11 cellular contexts compared by ENCODE assay signal in the genomic region with DNA sequence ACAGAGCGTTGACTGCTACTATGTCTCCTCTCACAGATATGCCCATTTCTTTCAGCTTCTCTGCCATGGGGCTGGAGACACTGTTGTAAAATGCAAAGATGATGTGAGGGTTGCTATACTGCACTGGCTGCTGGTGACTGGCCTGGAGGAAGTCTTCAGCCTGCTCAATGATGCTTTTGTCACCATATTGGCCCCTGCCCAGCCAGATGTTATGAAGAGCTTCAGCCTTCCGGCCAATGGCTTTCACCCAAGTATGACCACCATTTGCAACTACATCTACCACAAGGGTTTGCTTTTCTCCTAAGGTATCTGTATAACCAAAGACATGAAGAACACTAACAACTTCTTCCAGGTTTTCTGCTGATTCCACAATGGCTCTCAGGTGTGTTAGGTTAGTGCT. TPM values are rescaled to one million over a fixed set of nuclear protein-coding genes. Genes with fewer than 3 reads are reported as not detected.
DNase-seq lines count a peak whose midpoint lies in the region; ATAC-seq, FAIRE-seq and TF ChIP-seq lines count a peak whose summit lies in the region.
"Had no signal": no experiment of that assay in that cellular context is flagged by ENCODE, and none has a peak within 500 bp of the region (broad histone marks: within the 10 kb centered on the region; RNA-seq: fewer than 3 reads in every experiment).

No MANE protein-coding gene starts in this region.

- no peak for DNase-seq in activated CD4-positive, alpha-beta memory T cell treated with anti-CD3 and anti-CD28 coated beads for 36 hours
- no peak for DNase-seq in activated CD4-positive, alpha-beta memory T cell treated with anti-CD3 and anti-CD28 coated beads, Interleukin-2, amount 10 ng/mL, durations not matched to agents 7 days and 5 days
- DNase-seq in SK-MEL-5 (ENCODE audit: low read depth, low spot score) (peak; percentile 38), frontal cortex (ENCODE audit: low spot score in 2 of 2) (peak; percentile 14 to 37), progenitor cell of endocrine pancreas (ENCODE audit: low spot score, unreplicated experiment) (no peak), NCI-H226 (no peak), NCI-H774 (lab: John Stamatoyannopoulos, UW) (no peak)
- DNase-seq: NCI-H1694, psoas muscle, testis had no signal

- no peak overlapping the region for H3K27ac Mint-ChIP-seq in activated CD4-positive, alpha-beta memory T cell treated with anti-CD3 and anti-CD28 coated beads for 36 hours
- no peak overlapping the region for H3K27ac Mint-ChIP-seq in activated CD4-positive, alpha-beta memory T cell treated with anti-CD3 and anti-CD28 coated beads, Interleukin-2, amount 10 ng/mL, durations not matched to agents 7 days and 5 days
- H3K27ac Mint-ChIP-seq in progenitor cell of endocrine pancreas, result peak overlapping the region; percentile 98

- peak overlapping the region; percentile 94 for H3K4me3 Mint-ChIP-seq in activated CD4-positive, alpha-beta memory T cell treated with anti-CD3 and anti-CD28 coated beads for 36 hours
- H3K4me3 Mint-ChIP-seq in activated CD4-positive, alpha-beta memory T cell treated with anti-CD3 and anti-CD28 coated beads, Interleukin-2, amount 10 ng/mL, durations not matched to agents 7 days and 5 days, result no peak overlapping the region
- H3K4me3 Mint-ChIP-seq in progenitor cell of endocrine pancreas (ENCODE audit: low read depth), result peak overlapping the region; percentile 98

- POLR2A ChIA-PET in activated CD4-positive, alpha-beta memory T cell treated with anti-CD3 and anti-CD28 coated beads for 36 hours (lab: Charles Lee), result interaction anchor here (1.1 kb wide), 1 partner anchor 22 kb away, joined by 3 read pairs; the partner anchor contains the start of genes MRPL32 and PSMA2
- POLR2A ChIA-PET in activated CD4-positive, alpha-beta memory T cell treated with anti-CD3 and anti-CD28 coated beads, Interleukin-2, amount 10 ng/mL, durations not matched to agents 7 days and 5 days (lab: Charles Lee), result interaction anchor here (1.1 to 3.5 kb wide), 3 partner anchors 12 to 22 kb away, joined by 3 to 26 read pairs (median 3); partner anchors contain the start of genes MRPL32 and PSMA2

- CTCF ChIA-PET in activated CD4-positive, alpha-beta memory T cell treated with anti-CD3 and anti-CD28 coated beads for 36 hours (lab: Charles Lee), result interaction anchor here (1.2 to 1.7 kb wide), 3 partner anchors 9 to 23 kb away, joined by 4 to 8 read pairs (median 4); partner anchors contain the start of genes MRPL32 and PSMA2
- CTCF ChIA-PET in activated CD4-positive, alpha-beta memory T cell treated with anti-CD3 and anti-CD28 coated beads, Interleukin-2, amount 10 ng/mL, durations not matched to agents 7 days and 5 days (lab: Charles Lee), result no interaction called here

- no peak for ATAC-seq in HG02610 (IDR thresholded peaks at IDR 0.05; ENCODE audit: unreplicated experiment)
- ATAC-seq: psoas muscle had no signal

- in situ Hi-C loops in SK-MEL-5 (cut with HindIII; ENCODE audit: low pct_unique_long_range_greater_than_20kb, low sequenced_read_pairs), result no loop called here

- intact Hi-C loops in activated CD4-positive, alpha-beta memory T cell treated with anti-CD3 and anti-CD28 coated beads for 36 hours (cut with micrococcal nuclease), result no loop called here

- H3K9me3 Mint-ChIP-seq in activated CD4-positive, alpha-beta memory T cell treated with anti-CD3 and anti-CD28 coated beads for 36 hours, result no peaks in the 10 kb centered on the region
- H3K9me3 Mint-ChIP-seq in activated CD4-positive, alpha-beta memory T cell treated with anti-CD3 and anti-CD28 coated beads, Interleukin-2, amount 10 ng/mL, durations not matched to agents 7 days and 5 days, result no peaks in the 10 kb centered on the region
- no peaks in the 10 kb centered on the region for H3K9me3 Mint-ChIP-seq in progenitor cell of endocrine pancreas (ENCODE audit: low read depth)

- peaks cover 12% of the 10 kb centered on the region for H3K36me3 Mint-ChIP-seq in activated CD4-positive, alpha-beta memory T cell treated with anti-CD3 and anti-CD28 coated beads for 36 hours
- peaks cover 27% of the 10 kb centered on the region for H3K36me3 Mint-ChIP-seq in activated CD4-positive, alpha-beta memory T cell treated with anti-CD3 and anti-CD28 coated beads, Interleukin-2, amount 10 ng/mL, durations not matched to agents 7 days and 5 days (ENCODE audit: low read depth)
- peaks cover 7% of the 10 kb centered on the region for H3K36me3 Mint-ChIP-seq in progenitor cell of endocrine pancreas (ENCODE audit: insufficient read depth)

- FAIRE-seq in frontal cortex (lab: Jason Lieb, UNC), result no peak

- peaks cover 53% of the 10 kb centered on the region for H3K4me1 Mint-ChIP-seq in activated CD4-positive, alpha-beta memory T cell treated with anti-CD3 and anti-CD28 coated beads for 36 hours (ENCODE audit: low read depth)
- H3K4me1 Mint-ChIP-seq in activated CD4-positive, alpha-beta memory T cell treated with anti-CD3 and anti-CD28 coated beads, Interleukin-2, amount 10 ng/mL, durations not matched to agents 7 days and 5 days, result peaks cover 56% of the 10 kb centered on the region
- peaks cover 41% of the 10 kb centered on the region for H3K4me1 Mint-ChIP-seq in progenitor cell of endocrine pancreas (ENCODE audit: low read depth)

- no peak for TF ChIP-seq CTCF in progenitor cell of endocrine pancreas (IDR thresholded peaks at IDR 0.05; ENCODE audit: unreplicated experiment)

- no peaks in the 10 kb centered on the region for H3K27me3 Mint-ChIP-seq in activated CD4-positive, alpha-beta memory T cell treated with anti-CD3 and anti-CD28 coated beads for 36 hours
- no peaks in the 10 kb centered on the region for H3K27me3 Mint-ChIP-seq in activated CD4-positive, alpha-beta memory T cell treated with anti-CD3 and anti-CD28 coated beads, Interleukin-2, amount 10 ng/mL, durations not matched to agents 7 days and 5 days
- no peaks in the 10 kb centered on the region for H3K27me3 Mint-ChIP-seq in progenitor cell of endocrine pancreas

RNA-seq across cellular contexts. Expression of gene C7orf25, which starts 1.6 kb away (rescaled TPM):
- total RNA-seq in activated CD4-positive, alpha-beta memory T cell treated with anti-CD3 and anti-CD28 coated beads for 36 hours, result 1 to 10 TPM; 3.6 to 4.3 TPM
- total RNA-seq in activated CD4-positive, alpha-beta memory T cell treated with anti-CD3 and anti-CD28 coated beads, Interleukin-2, amount 10 ng/mL, durations not matched to agents 7 days and 5 days, result 1 to 10 TPM; 2.4 to 5.3 TPM
- 4.5 and 9.0 TPM in 2 replicates for total RNA-seq in SK-MEL-5 (2014; rRNA removed; shearing (Covaris generic))
- polyA plus RNA-seq in SK-MEL-5 (2015; cell fraction: cytosol; rRNA removed), result 12.6 and 15.4 TPM in 2 replicates
- 17.8 and 28.4 TPM in 2 replicates for polyA plus RNA-seq in SK-MEL-5 (2015; cell fraction: nucleus; rRNA removed)
- total RNA-seq in frontal cortex (8.6 TPM), progenitor cell of endocrine pancreas (3.2 and 6.5 TPM in 2 replicates)

RNA-seq across cellular contexts. Expression of gene PSMA2, which starts 21.7 kb away (rescaled TPM):
- 100 to 1,000 TPM; 196 to 200 TPM for total RNA-seq in activated CD4-positive, alpha-beta memory T cell treated with anti-CD3 and anti-CD28 coated beads for 36 hours
- 100 to 1,000 TPM; 132 to 133 TPM for total RNA-seq in activated CD4-positive, alpha-beta memory T cell treated with anti-CD3 and anti-CD28 coated beads, Interleukin-2, amount 10 ng/mL, durations not matched to agents 7 days and 5 days
- total RNA-seq in SK-MEL-5 (2014; rRNA removed; shearing (Covaris generic)), result 155 and 176 TPM in 2 replicates
- 81.9 and 82.9 TPM in 2 replicates for polyA plus RNA-seq in SK-MEL-5 (2015; cell fraction: cytosol; rRNA removed)
- 44.7 and 52.9 TPM in 2 replicates for polyA plus RNA-seq in SK-MEL-5 (2015; cell fraction: nucleus; rRNA removed)
- total RNA-seq in frontal cortex (57.9 TPM), progenitor cell of endocrine pancreas (99.9 and 102 TPM in 2 replicates)

RNA-seq across cellular contexts. Expression of gene MRPL32, which starts 21.9 kb away (rescaled TPM):
- 10 to 100 TPM; 59.3 to 63.6 TPM for total RNA-seq in activated CD4-positive, alpha-beta memory T cell treated with anti-CD3 and anti-CD28 coated beads for 36 hours
- total RNA-seq in activated CD4-positive, alpha-beta memory T cell treated with anti-CD3 and anti-CD28 coated beads, Interleukin-2, amount 10 ng/mL, durations not matched to agents 7 days and 5 days, result 10 to 100 TPM; 47.2 to 47.4 TPM
- 99.9 and 117 TPM in 2 replicates for total RNA-seq in SK-MEL-5 (2014; rRNA removed; shearing (Covaris generic))
- 51.7 and 83.7 TPM in 2 replicates for polyA plus RNA-seq in SK-MEL-5 (2015; cell fraction: cytosol; rRNA removed)
- polyA plus RNA-seq in SK-MEL-5 (2015; cell fraction: nucleus; rRNA removed), result 240 and 252 TPM in 2 replicates
- total RNA-seq in frontal cortex, result 48.5 TPM
- total RNA-seq in progenitor cell of endocrine pancreas, result 49.9 and 51.3 TPM in 2 replicates

Comparison
In these comparisons a context has a peak if more than half of its experiments do, and no peak if none do; other contexts are left out.
1. DNase-seq: peak in SK-MEL-5 (single experiment) and frontal cortex (2 of 2); none in activated CD4-positive, alpha-beta memory T cell treated with anti-CD3 and anti-CD28 coated beads for 36 hours (single experiment), activated CD4-positive, alpha-beta memory T cell treated with anti-CD3 and anti-CD28 coated beads, Interleukin-2, amount 10 ng/mL, durations not matched to agents 7 days and 5 days (single experiment), progenitor cell of endocrine pancreas (single experiment), NCI-H226 (single experiment) and NCI-H774 (single experiment).